In the genomic region with DNA sequence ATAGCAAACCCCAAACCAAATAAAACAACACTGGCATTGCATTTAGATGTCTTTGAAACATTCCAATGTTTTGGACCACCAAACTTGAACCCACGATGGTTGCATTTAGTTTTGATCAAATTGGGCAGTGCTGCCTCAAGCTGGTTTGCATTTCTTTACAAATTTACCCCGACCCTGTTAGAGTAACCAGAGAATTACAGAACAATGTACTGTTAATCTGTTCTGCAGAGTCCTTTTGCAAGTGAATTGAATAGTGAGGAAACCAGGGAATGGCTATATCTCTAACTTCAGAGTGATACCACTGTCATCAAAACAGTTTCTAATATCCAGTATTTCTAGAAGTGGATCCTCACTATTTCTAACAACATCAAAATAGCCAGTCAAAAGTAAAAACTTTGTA, we compare ENCODE assay signal across 36 cellular contexts. TPM values are rescaled to one million over a fixed set of nuclear protein-coding genes. Genes with fewer than 3 reads are reported as not detected.
"Had no signal": no experiment of that assay in that cellular context is flagged by ENCODE, and none has a peak within 500 bp of the region (broad histone marks: within the 10 kb centered on the region; RNA-seq: fewer than 3 reads in every experiment).

No MANE protein-coding gene starts in this region.

- H3K4me3 ChIP-seq: adrenal gland, body of pancreas, esophagus muscularis mucosa, gastrocnemius medialis had no signal

- DNase-seq: activated CD4-positive, alpha-beta memory T cell treated with anti-CD3 and anti-CD28 coated beads for 36 hours; activated CD4-positive, alpha-beta T cell treated with anti-CD3 and anti-CD28 coated beads for 36 hours; activated CD4-positive, alpha-beta T cell treated with anti-CD3 and anti-CD28 coated beads, Interleukin-2, amount 10 ng/mL, durations not matched to agents 24 days and 14 days; activated CD4-positive, CD25-positive, alpha-beta regulatory T cell; activated CD4-positive, CD25-positive, alpha-beta regulatory T cell treated with anti-CD3 and anti-CD28 coated beads, Interleukin-2, amount 50 U/mL, for 72 hours; activated CD8-positive, alpha-beta memory T cell treated with anti-CD3 and anti-CD28 coated beads, Interleukin-2, amount 10 ng/mL, durations not matched to agents 7 days and 5 days; activated CD8-positive, alpha-beta memory T cell treated with anti-CD3 and anti-CD28 coated beads, Interleukin-2, amount 50 U/mL, for 4 hours; activated CD8-positive, alpha-beta T cell treated with anti-CD3 and anti-CD28 coated beads, Interleukin-2, amount 10 ng/mL, durations not matched to agents 7 days and 5 days; activated effector memory CD4-positive, alpha-beta T cell treated with anti-CD3 and anti-CD28 coated beads, Interleukin-2, amount 50 U/mL, for 16 hours; activated naive CD4-positive, alpha-beta T cell treated with anti-CD3 and anti-CD28 coated beads for 36 hours; activated naive CD8-positive, alpha-beta T cell treated with anti-CD3 and anti-CD28 coated beads for 36 hours; activated naive CD8-positive, alpha-beta T cell treated with anti-CD3 and anti-CD28 coated beads, Interleukin-2, amount 50 U/mL, for 24 hours; activated T-cell treated with anti-CD3 and anti-CD28 coated beads, Interleukin-2, amount 50 U/mL, for 1 hour; activated T-cell treated with anti-CD3 and anti-CD28 coated beads, Interleukin-2, amount 50 U/mL, for 48 hours; adrenal gland; amygdala; aorta; body of pancreas; caudate nucleus; cortex of kidney; dermis blood vessel endothelial cell; effector CD4-positive, alpha-beta T cell; effector memory CD8-positive, alpha-beta T cell; erythroblast; foreskin keratinocyte; gastrocnemius medialis; glutamatergic neuron; T-helper 1 cell; T-helper 17 cell; T1000; WERI-Rb-1 had no signal

- H3K27me3 ChIP-seq: adrenal gland, body of pancreas, esophagus muscularis mucosa, foreskin keratinocyte, gastrocnemius medialis had no signal

- H3K4me1 ChIP-seq: adrenal gland, body of pancreas, esophagus muscularis mucosa, foreskin keratinocyte, gastrocnemius medialis had no signal

- H3K36me3 ChIP-seq: adrenal gland, esophagus muscularis mucosa, gastrocnemius medialis, WERI-Rb-1 had no signal

- H3K9me3 ChIP-seq: adrenal gland, body of pancreas, esophagus muscularis mucosa, gastrocnemius medialis had no signal

- H3K27ac ChIP-seq: adrenal gland, body of pancreas, esophagus muscularis mucosa, foreskin keratinocyte, gastrocnemius medialis, WERI-Rb-1 had no signal

RNA-seq across cellular contexts. Expression of a gene that starts 49.5 kb away (rescaled TPM):
- total RNA-seq: activated CD4-positive, alpha-beta memory T cell treated with anti-CD3 and anti-CD28 coated beads for 36 hours; activated CD4-positive, alpha-beta T cell treated with anti-CD3 and anti-CD28 coated beads for 36 hours; activated CD4-positive, alpha-beta T cell treated with anti-CD3 and anti-CD28 coated beads, Interleukin-2, amount 10 ng/mL, durations not matched to agents 24 days and 14 days; activated CD8-positive, alpha-beta memory T cell treated with anti-CD3 and anti-CD28 coated beads for 36 hours; activated CD8-positive, alpha-beta memory T cell treated with anti-CD3 and anti-CD28 coated beads, Interleukin-2, amount 10 ng/mL, durations not matched to agents 7 days and 5 days; activated CD8-positive, alpha-beta T cell treated with anti-CD3 and anti-CD28 coated beads, Interleukin-2, amount 10 ng/mL, durations not matched to agents 7 days and 5 days; activated naive CD4-positive, alpha-beta T cell treated with anti-CD3 and anti-CD28 coated beads for 36 hours; activated naive CD8-positive, alpha-beta T cell treated with anti-CD3 and anti-CD28 coated beads for 36 hours; activated T-helper 1 cell treated with anti-CD3 and anti-CD28 coated beads, Interleukin-12 subunit alpha, Interleukin-12 subunit beta, Interleukin-2, Interleukin-4 antibody, amounts not matched to agents 30 ng/mL and 10 ng/mL and 1 ng/mL, durations not matched to agents 14 hours and 24 hours and 36 hours; activated T-helper 2 cell treated with anti-CD3 and anti-CD28 coated beads, Interferon-gamma antibody, Interleukin-2, Interleukin-4, amounts not matched to agents 10 μg/mL and 5 μg/mL and 100 μg/mL, durations not matched to agents 14 hours and 24 hours and 36 hours; body of pancreas; chondrocyte; dermis blood vessel endothelial cell; esophagus muscularis mucosa; foreskin keratinocyte; gastrocnemius medialis; T-helper 17 cell had no signal
- polyA plus RNA-seq: adrenal gland, aorta, foreskin keratinocyte had no signal
